ENCODE assay signal across 20 cellular contexts in genomic region chr14:93748208-93749080, GRCh38. TPM values are rescaled to one million over a fixed set of nuclear protein-coding genes. Genes with fewer than 3 reads are reported as not detected.
A peak's percentile ranks its signal among the peaks of the same experiment; 100 is the strongest.
DNase-seq lines count a peak whose midpoint lies in the region; ATAC-seq and TF ChIP-seq lines count a peak whose summit lies in the region.
"Had no signal": no experiment of that assay in that cellular context is flagged by ENCODE, and none has a peak within 500 bp of the region (broad histone marks: within the 10 kb centered on the region; RNA-seq: fewer than 3 reads in every experiment).

No MANE protein-coding gene starts in this region.

- H3K9me3 ChIP-seq in right atrium auricular region (no peaks in the 10 kb centered on the region), PC-3 (ENCODE audit: low read length) (no peaks in the 10 kb centered on the region)
- H3K9me3 ChIP-seq: Caco-2, thoracic aorta had no signal

- no TSS peak for BruUV-seq in PC-3 (replicated peaks; lab: Mats Ljungman, UMichigan)

- H3K4me3 ChIP-seq in right atrium auricular region (no peak overlapping the region), rectal smooth muscle tissue (ENCODE audit: low read length) (no peak overlapping the region), PC-3 (ENCODE audit: low read length) (no peak overlapping the region)
- H3K4me3 ChIP-seq: thoracic aorta had no signal

- DNase-seq in NCI-H1694 treated with DMSO at 0.1 percent for 48 hours (lab: John Stamatoyannopoulos, UW) (peak; percentile 37), caudate nucleus (lab: John Stamatoyannopoulos, UW) (peak in 3 of 61 donors; percentile 13 to 20 (median 17)), right atrium auricular region (ENCODE audit: low spot score) (no peak), PC-3 (no peak), CD14-positive monocyte (ENCODE audit: low spot score) (no peak)
- DNase-seq in stimulated activated CD4-positive, alpha-beta T cell treated with anti-CD3 and anti-CD28 coated beads, Interleukin-1b, Interleukin-23, amount 100 ng/mL, for 48 hours = no peak
- DNase-seq: activated CD4-positive, alpha-beta T cell treated with anti-CD3 and anti-CD28 coated beads, Interleukin-2, amount 10 ng/mL, durations not matched to agents 7 days and 5 days; activated naive CD4-positive, alpha-beta T cell treated with anti-CD3 and anti-CD28 coated beads, Interleukin-2, amount 50 U/mL, for 16 hours; Caco-2; midbrain; NCI-H2029; NCI-H510A treated with DMSO at 0.1 percent for 48 hours; SIG-M5; stimulated activated CD4-positive, alpha-beta T cell treated with anti-CD3 and anti-CD28 coated beads, Interleukin-4, amount 100 ng/mL, for 1 hour had no signal

- intact Hi-C loops in PC-3 (cut with micrococcal nuclease) (no loop called here), CD14-positive monocyte (cut with micrococcal nuclease) (no loop called here)

- H3K36me3 ChIP-seq in right atrium auricular region (no peaks in the 10 kb centered on the region), rectal smooth muscle tissue (ENCODE audit: control insufficient read depth, insufficient read depth, low read length) (no peaks in the 10 kb centered on the region), PC-3 (ENCODE audit: low read depth, low read length) (no peaks in the 10 kb centered on the region)
- H3K36me3 ChIP-seq: thoracic aorta had no signal

- no peak overlapping the region for H3K4me3 Mint-ChIP-seq in CD14-positive monocyte
- H3K4me3 Mint-ChIP-seq: activated CD4-positive, alpha-beta T cell treated with anti-CD3 and anti-CD28 coated beads, Interleukin-2, amount 10 ng/mL, durations not matched to agents 7 days and 5 days; IgD-negative memory B cell had no signal

- no peak overlapping the region for H3K4me2 ChIP-seq in PC-3 (ENCODE audit: low read length)

- H3K27ac ChIP-seq in caudate nucleus (ENCODE audit: low read depth, low read length) (peak overlapping the region; percentile 13), right atrium auricular region (peak overlapping the region; percentile 74 to 77), rectal smooth muscle tissue (ENCODE audit: low read depth, low read length) (peak overlapping the region; percentile 65), PC-3 (ENCODE audit: low read length) (no peak overlapping the region)
- H3K27ac ChIP-seq: thoracic aorta had no signal

- H3K27me3 Mint-ChIP-seq in CD14-positive monocyte (ENCODE audit: low read depth in 3 of 3) = peaks cover 2 to 5% (median 4%) of the 10 kb centered on the region in 3 donors
- H3K27me3 Mint-ChIP-seq: activated CD4-positive, alpha-beta T cell treated with anti-CD3 and anti-CD28 coated beads, Interleukin-2, amount 10 ng/mL, durations not matched to agents 7 days and 5 days; IgD-negative memory B cell had no signal

- no peaks in the 10 kb centered on the region for H3K4me1 Mint-ChIP-seq in CD14-positive monocyte
- H3K4me1 Mint-ChIP-seq: activated CD4-positive, alpha-beta T cell treated with anti-CD3 and anti-CD28 coated beads, Interleukin-2, amount 10 ng/mL, durations not matched to agents 7 days and 5 days; IgD-negative memory B cell had no signal

- no peak overlapping the region for H2AFZ ChIP-seq in PC-3 (ENCODE audit: low read length)

- POLR2A ChIA-PET in PC-3 (lab: Charles Lee; ENCODE audit: unreplicated experiment) = no interaction called here

- H3K9me3 Mint-ChIP-seq in CD14-positive monocyte = peaks cover 0 to 3% (median 0%) of the 10 kb centered on the region in 7 donors
- H3K9me3 Mint-ChIP-seq: activated CD4-positive, alpha-beta T cell treated with anti-CD3 and anti-CD28 coated beads, Interleukin-2, amount 10 ng/mL, durations not matched to agents 7 days and 5 days had no signal

- H3K79me2 ChIP-seq in PC-3 (ENCODE audit: low read length) = no peaks in the 10 kb centered on the region

- TF ChIP-seq CTCF in right atrium auricular region (IDR thresholded peaks at IDR 0.05) (no peak), PC-3 (conservative IDR thresholded peaks at IDR 0.05; ENCODE audit: low read depth, low read length) (no peak), CD14-positive monocyte (IDR thresholded peaks at IDR 0.05) (no peak)

- H3K36me3 Mint-ChIP-seq in CD14-positive monocyte = no peaks in the 10 kb centered on the region
- H3K36me3 Mint-ChIP-seq: IgD-negative memory B cell had no signal

- H4K20me1 ChIP-seq in PC-3 (ENCODE audit: low read length) = no peaks in the 10 kb centered on the region

- H3K4me1 ChIP-seq in right atrium auricular region (peaks cover 0 to 39% of the 10 kb centered on the region in 2 donors), rectal smooth muscle tissue (ENCODE audit: control insufficient read depth, insufficient read depth, low read length) (peaks cover 8% of the 10 kb centered on the region), PC-3 (ENCODE audit: insufficient read depth, low read length) (no peaks in the 10 kb centered on the region)
- H3K4me1 ChIP-seq: Caco-2 had no signal

- H3K9me2 ChIP-seq in PC-3 (replicated peaks; ENCODE audit: low read length) = no peaks in the 10 kb centered on the region

- H3K27ac Mint-ChIP-seq in CD14-positive monocyte = peak overlapping the region in 1 of 7 donors; percentile 16
- H3K27ac Mint-ChIP-seq: activated CD4-positive, alpha-beta T cell treated with anti-CD3 and anti-CD28 coated beads, Interleukin-2, amount 10 ng/mL, durations not matched to agents 7 days and 5 days had no signal

- H3K9ac ChIP-seq in rectal smooth muscle tissue (ENCODE audit: low read length) (no peak overlapping the region), PC-3 (ENCODE audit: low read length) (no peak overlapping the region)

- ATAC-seq in GM18873 (IDR thresholded peaks at IDR 0.05; ENCODE audit: low FRiP score, unreplicated experiment) (no peak), PC-3 (no peak)

- CTCF ChIA-PET in PC-3 (lab: Charles Lee) = no interaction called here

- no peaks in the 10 kb centered on the region for H3F3A ChIP-seq in PC-3 (ENCODE audit: low read length, unreplicated experiment)

- H3K27me3 ChIP-seq in right atrium auricular region (no peaks in the 10 kb centered on the region), rectal smooth muscle tissue (ENCODE audit: control insufficient read depth, insufficient read depth, low read length) (no peaks in the 10 kb centered on the region), PC-3 (ENCODE audit: low read length) (peaks cover 38% of the 10 kb centered on the region)

RNA-seq across cellular contexts. Expression of gene PRIMA1, which starts 39.8 kb away (rescaled TPM):
- total RNA-seq in right atrium auricular region (1 to 10 TPM; 2.2 to 4.1 TPM), PC-3 (2014; rRNA removed) (0.04 TPM in 1 of 2 replicates, not detected in the other)
- polyA plus RNA-seq in CD14-positive monocyte = not detected
- total RNA-seq: activated CD4-positive, alpha-beta T cell treated with anti-CD3 and anti-CD28 coated beads, Interleukin-2, amount 10 ng/mL, durations not matched to agents 7 days and 5 days; astrocyte; G401 had no signal
- polyA plus RNA-seq: IgD-negative memory B cell had no signal
